In genomic region chr6:52776711-52777351, GRCh38 we compare ENCODE assay signal across 15 cellular contexts. TPM values are rescaled to one million over a fixed set of nuclear protein-coding genes. Genes with fewer than 3 reads are reported as not detected.
"Had no signal": no experiment of that assay in that cellular context is flagged by ENCODE, and none has a peak within 500 bp of the region (broad histone marks: within the 10 kb centered on the region; RNA-seq: fewer than 3 reads in every experiment).

No MANE protein-coding gene starts in this region.

RNA-seq across cellular contexts. Expression of gene GSTA2, which starts 13.6 kb away (rescaled TPM):
- total RNA-seq: kidney epithelial cell; left cardiac atrium; left colon; left ventricle myocardium inferior; left ventricle myocardium superior; lower leg skin; lung microvascular endothelial cell; mesenteric fat pad; mesothelial cell of epicardium; mononuclear cell; myocyte; naive thymus-derived CD4-positive, alpha-beta T cell had no signal
- polyA plus RNA-seq: immature natural killer cell; keratinocyte; mammary epithelial cell; naive thymus-derived CD4-positive, alpha-beta T cell had no signal

RNA-seq across cellular contexts. Expression of gene GSTA1, which starts 26.8 kb away (rescaled TPM):
- total RNA-seq: kidney epithelial cell; left cardiac atrium; left ventricle myocardium inferior; left ventricle myocardium superior; lung microvascular endothelial cell; mesothelial cell of epicardium; mononuclear cell; myocyte; naive thymus-derived CD4-positive, alpha-beta T cell had no signal
- polyA plus RNA-seq: immature natural killer cell; keratinocyte; mammary epithelial cell; naive thymus-derived CD4-positive, alpha-beta T cell had no signal
